In the genomic region with DNA sequence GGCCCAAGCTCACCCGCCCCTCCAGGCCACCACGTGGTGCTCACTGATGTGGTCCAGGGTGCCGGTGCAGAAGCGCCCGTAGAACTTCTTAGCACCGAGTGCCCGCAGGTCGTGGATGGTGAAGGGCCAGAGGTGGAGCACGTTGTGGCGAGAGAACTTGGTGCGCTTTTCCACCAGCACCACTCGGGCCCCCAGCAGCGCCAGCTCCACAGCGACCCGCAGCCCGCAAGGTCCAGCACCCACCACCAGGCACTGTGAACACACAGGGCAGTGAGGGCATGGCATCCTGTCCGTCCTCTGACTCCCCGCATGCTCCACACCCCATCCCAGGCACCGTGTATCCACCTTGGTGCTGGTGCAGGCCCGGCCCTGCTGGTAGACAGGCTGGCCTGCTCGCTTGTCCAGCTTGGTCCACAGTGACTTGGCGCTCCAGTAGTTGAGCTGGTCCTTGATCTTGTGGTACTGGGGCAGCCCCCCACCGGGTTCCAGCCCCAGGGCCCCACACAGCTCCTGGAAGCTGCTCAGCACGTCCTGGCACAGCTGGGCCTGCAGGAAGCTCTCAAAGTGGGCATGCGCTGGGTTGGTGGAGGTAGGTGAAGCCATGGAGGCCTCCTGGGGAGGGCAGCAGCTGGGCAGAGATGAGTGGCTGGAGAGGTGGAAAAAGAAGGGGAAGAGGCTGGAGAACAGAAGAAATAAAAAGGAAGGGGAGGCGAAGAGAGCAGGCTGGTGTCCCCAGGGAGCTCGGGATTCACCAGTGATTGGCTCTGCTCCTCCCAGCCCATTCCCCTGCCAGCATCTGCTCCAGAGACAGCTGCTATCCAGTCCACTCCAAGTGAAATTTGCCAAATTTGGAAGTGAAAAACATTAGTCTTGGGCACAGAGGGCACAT, we compare ENCODE assay signal across 8 cellular contexts. TPM values are rescaled to one million over a fixed set of nuclear protein-coding genes. Genes with fewer than 3 reads are reported as not detected.
A peak's percentile ranks its signal among the peaks of the same experiment; 100 is the strongest.
DNase-seq lines count a peak whose midpoint lies in the region; ATAC-seq, FAIRE-seq and TF ChIP-seq lines count a peak whose summit lies in the region.

No MANE protein-coding gene starts in this region.

- H3K36me3 ChIP-seq in H1 (ENCODE audit: control insufficient read depth in 2 of 4, insufficient read depth in 4 of 4, low read length in 3 of 4), result peaks cover 0 to 20% (median 8%) of the 10 kb centered on the region in 4 experiments; a peak in 5 of 8 replicates

- no peak for TF ChIP-seq RAD21 in H1 (IDR thresholded peaks at IDR 0.05 in 1 of 2, conservative IDR thresholded peaks at IDR 0.05 in 1 of 2; ENCODE audit: low read depth in 2 of 2, low read length in 2 of 2)

- no peak for TF ChIP-seq POLR2A in GM12891 (IDR thresholded peaks at IDR 0.05; ENCODE audit: low read depth, low read length)
- TF ChIP-seq POLR2A in H1 (IDR thresholded peaks at IDR 0.05; ENCODE audit: control extremely low read depth in 1 of 2, low read depth in 2 of 2, low read length in 2 of 2), result no peak

- no peak overlapping the region for H2BK5ac ChIP-seq in H1 (ENCODE audit: low read depth, low read length)

- H4K20me1 ChIP-seq in H1 (replicated peaks in 1 of 2; ENCODE audit: control insufficient read depth in 1 of 2, insufficient read depth in 2 of 2, low read length in 2 of 2), result peaks cover 0 to 2% of the 10 kb centered on the region in 2 experiments

- H2BK120ac ChIP-seq in H1 (replicated peaks; ENCODE audit: low read depth, low read length), result no peak overlapping the region

- no peaks in the 10 kb centered on the region for H3K9me3 ChIP-seq in H1 (ENCODE audit: insufficient read depth in 2 of 2, low read depth in 1 of 2, low read length in 1 of 2)

- no peaks in the 10 kb centered on the region; the same call in 1 of the 2 replicates for H3K79me1 ChIP-seq in H1 (ENCODE audit: low read depth, low read length)

- H3K27ac ChIP-seq in H1 (ENCODE audit: low read depth, low read length), result no peak overlapping the region

- no peak overlapping the region for H3K18ac ChIP-seq in H1 (ENCODE audit: extremely low read depth, low read length)

- no peaks in the 10 kb centered on the region; a peak in 1 of 4 replicates for H3K79me2 ChIP-seq in H1 (ENCODE audit: control insufficient read depth in 1 of 2, insufficient read depth in 2 of 2, low read length in 2 of 2)

- H2AK5ac ChIP-seq in H1 (ENCODE audit: low read depth, low read length), result peak overlapping the region; percentile 17; the same call in 1 of the 2 replicates

- peak overlapping the region; percentile 86 to 87 for H3K4me2 ChIP-seq in H1 (ENCODE audit: insufficient read depth in 1 of 2, low read depth in 2 of 2, low read length in 2 of 2)

- CTCF ChIA-PET in H1 (lab: Charles Lee; ENCODE audit: partially characterized antibody), result interaction anchor here (0.7 to 7.5 kb wide), 4 partner anchors 10 to 241 kb away, joined by 3 to 63 read pairs (median 4); partner anchors contain the start of genes PPIL6 and SMPD2

- H3K9ac ChIP-seq in H1 (replicated peaks in 1 of 4; ENCODE audit: extremely low read depth in 1 of 4, low read depth in 3 of 4, low read length in 3 of 4), result no peak overlapping the region

- TF ChIP-seq EP300 in H1 (IDR thresholded peaks at IDR 0.05; ENCODE audit: borderline replicate concordance in 1 of 2, low read depth in 2 of 2, low read length in 2 of 2), result no peak

- POLR2A ChIA-PET in H1 (lab: Charles Lee; ENCODE audit: partially characterized antibody), result interaction anchor here (7.5 kb wide), 1 partner anchor 12 kb away, joined by 85 read pairs; the partner anchor contains the start of genes PPIL6 and SMPD2

- H3K14ac ChIP-seq in H1 (ENCODE audit: insufficient read length), result no peak overlapping the region

- no peak for DNase-seq in GM12891 (ENCODE audit: insufficient read length, low spot score)
- peak; percentile 81 for DNase-seq in NCI-H345 treated with DMSO at 0.1 percent for 48 hours (lab: John Stamatoyannopoulos, UW; ENCODE audit: unreplicated experiment)
- no peak for DNase-seq in H1 (ENCODE audit: low read depth in 1 of 2, low spot score in 2 of 2)
- DNase-seq in retina, result peak; percentile 58
- DNase-seq in NCI-H2081 treated with DMSO at 0.1 percent for 48 hours (lab: John Stamatoyannopoulos, UW), result no peak
- DNase-seq in NCI-H774 (lab: John Stamatoyannopoulos, UW), result no peak
- no peak for DNase-seq in NAMALWA (ENCODE audit: low spot score)

- no peak overlapping the region for H3K4ac ChIP-seq in H1 (replicated peaks; ENCODE audit: insufficient read length, low read depth, low read length)

- H3K56ac ChIP-seq in H1 (replicated peaks; ENCODE audit: insufficient read length, low read depth, low read length), result no peak overlapping the region

- peak overlapping the region; percentile 72; the same call in 1 of the 2 replicates for H4K8ac ChIP-seq in H1 (ENCODE audit: extremely low read depth, insufficient read depth, low read length)

- H3K27me3 ChIP-seq in H1 (replicated peaks in 1 of 4; ENCODE audit: control insufficient read depth in 3 of 4, extremely low read depth in 1 of 4, insufficient read depth in 3 of 4, low read length in 3 of 4), result no peaks in the 10 kb centered on the region

- H2BK15ac ChIP-seq in H1 (ENCODE audit: low read length), result no peak overlapping the region; the same call in 1 of the 2 replicates

- WGBS in H1 (ENCODE audit: extremely low coverage in 1 of 2, insufficient coverage in 1 of 2, insufficient read length in 1 of 2, insufficient replicate concordance in 2 of 2, low coverage in 1 of 2, low lambda C conversion rate in 2 of 2, missing lambda C conversion rate in 1 of 2), 2 experiments, result 89% methylated on average over 16 of the region's 27 CpGs; no CpG with 5 or more reads in 1 of the 2 experiments

- no peak overlapping the region for H4K5ac ChIP-seq in H1 (ENCODE audit: insufficient read length, low read depth, low read length)

- H3K4me1 ChIP-seq in H1 (replicated peaks in 1 of 4; ENCODE audit: control insufficient read depth in 3 of 4, insufficient read depth in 4 of 4, low read length in 3 of 4), result peaks cover 0 to 16% (median 10%) of the 10 kb centered on the region in 4 experiments; a peak in 6 of 7 replicates

- no peak overlapping the region for H4K91ac ChIP-seq in H1 (replicated peaks; ENCODE audit: insufficient read length, low read length)

- H3K23me2 ChIP-seq in H1 (ENCODE audit: low read depth, low read length), result peaks cover 8% of the 10 kb centered on the region

- H3K4me3 ChIP-seq in H1 (ENCODE audit: extremely low read depth in 1 of 4, insufficient read depth in 2 of 4, low read depth in 3 of 4, low read length in 4 of 4), result peak overlapping the region; percentile 60 to 91 (median 84); a peak in 6 of 8 replicates

- H2BK12ac ChIP-seq in H1 (ENCODE audit: low read depth, low read length), result no peak overlapping the region

- no peak overlapping the region for H2AFZ ChIP-seq in H1 (ENCODE audit: low read length)

- no peak overlapping the region for H3K23ac ChIP-seq in H1 (ENCODE audit: insufficient read length)

- TF ChIP-seq CTCF in H1 (IDR thresholded peaks at IDR 0.05; ENCODE audit: control extremely low read depth in 1 of 3, insufficient read depth in 1 of 3, low read depth in 1 of 3, low read length in 3 of 3), result no peak

- H2BK20ac ChIP-seq in H1 (ENCODE audit: low read length), result no peak overlapping the region

- FAIRE-seq in GM12891 (lab: Jason Lieb, UNC), result peak; percentile 82
- no peak for FAIRE-seq in H1 (lab: Jason Lieb, UNC)

- no peak for ATAC-seq in GM18520 (IDR thresholded peaks at IDR 0.05; ENCODE audit: unreplicated experiment)

RNA-seq across cellular contexts. Expression of gene MICAL1, which starts 1.7 kb away (rescaled TPM):
- 39.9 TPM for polyA plus RNA-seq in GM12891 (2012; ENCODE audit: low read depth, missing spikeins)
- total RNA-seq in H1 (2021; fragmentation: NEBNext Ultra II Directional; extraction: Animal tissue kit (Norgen Biotek cat#: 25700)), result 51.3 and 55.4 TPM in 2 replicates
- polyA plus RNA-seq in H1 (2011; rRNA removed), result 42.5 and 61.9 TPM in 2 replicates
- 64.0 TPM for polyA plus RNA-seq in H1 (2011; cell fraction: cytosol; rRNA removed)
- polyA plus RNA-seq in H1 (2011; cell fraction: nucleus; rRNA removed), result 305 TPM
- polyA plus RNA-seq in H1 (2012, experiment 1 of 2), result 47.2 to 66.8 TPM (median 61.2 TPM) in 4 replicates
- polyA plus RNA-seq in H1 (2012, experiment 2 of 2), result 36.4 TPM
- polyA plus RNA-seq in H1 (2013, experiment 1 of 2), result 34.3 TPM
- polyA plus RNA-seq in H1 (2013, experiment 2 of 2), result 30.6 TPM
- 38.4 and 38.6 TPM in 2 replicates for polyA minus RNA-seq in H1 (2011; rRNA and poly(A)+ RNA removed)
- polyA minus RNA-seq in H1 (2011; cell fraction: cytosol; rRNA and poly(A)+ RNA removed), result 27.2 TPM
- polyA minus RNA-seq in H1 (2011; cell fraction: nucleus; rRNA and poly(A)+ RNA removed), result 63.9 TPM

RNA-seq across cellular contexts. Expression of gene SMPD2, which starts 13.3 kb away (rescaled TPM):
- polyA plus RNA-seq in GM12891 (2012; ENCODE audit: low read depth, missing spikeins), result 7.4 TPM
- total RNA-seq in H1 (2021; fragmentation: NEBNext Ultra II Directional; extraction: Animal tissue kit (Norgen Biotek cat#: 25700)), result 10.5 and 11.5 TPM in 2 replicates
- polyA plus RNA-seq in H1 (2011; rRNA removed), result 15.6 and 17.2 TPM in 2 replicates
- 12.7 TPM for polyA plus RNA-seq in H1 (2011; cell fraction: cytosol; rRNA removed)
- 22.3 TPM for polyA plus RNA-seq in H1 (2011; cell fraction: nucleus; rRNA removed)
- 9.5 to 13.6 TPM (median 12.0 TPM) in 4 replicates for polyA plus RNA-seq in H1 (2012, experiment 1 of 2)
- polyA plus RNA-seq in H1 (2012, experiment 2 of 2), result 18.2 TPM
- polyA plus RNA-seq in H1 (2013, experiment 1 of 2), result 7.7 TPM
- polyA plus RNA-seq in H1 (2013, experiment 2 of 2), result 7.4 TPM
- 19.4 and 23.2 TPM in 2 replicates for polyA minus RNA-seq in H1 (2011; rRNA and poly(A)+ RNA removed)
- polyA minus RNA-seq in H1 (2011; cell fraction: cytosol; rRNA and poly(A)+ RNA removed), result 12.9 TPM
- 29.9 TPM for polyA minus RNA-seq in H1 (2011; cell fraction: nucleus; rRNA and poly(A)+ RNA removed)

RNA-seq across cellular contexts. Expression of gene PPIL6, which starts 13.4 kb away (rescaled TPM):
- 0.21 TPM for polyA plus RNA-seq in GM12891 (2012; ENCODE audit: low read depth, missing spikeins)
- 1.3 and 1.5 TPM in 2 replicates for total RNA-seq in H1 (2021; fragmentation: NEBNext Ultra II Directional; extraction: Animal tissue kit (Norgen Biotek cat#: 25700))
- 0.19 and 0.42 TPM in 2 replicates for polyA plus RNA-seq in H1 (2011; rRNA removed)
- 0.84 TPM for polyA plus RNA-seq in H1 (2011; cell fraction: cytosol; rRNA removed)
- 0.39 TPM for polyA plus RNA-seq in H1 (2011; cell fraction: nucleus; rRNA removed)
- 0.44 to 1.5 TPM (median 0.61 TPM) in 4 replicates for polyA plus RNA-seq in H1 (2012, experiment 1 of 2)
- 0.13 TPM for polyA plus RNA-seq in H1 (2012, experiment 2 of 2)
- polyA plus RNA-seq in H1 (2013, experiment 1 of 2), result 0.55 TPM
- polyA plus RNA-seq in H1 (2013, experiment 2 of 2), result 0.40 TPM
- 1.1 TPM in 1 of 2 replicates, not detected in the other for polyA minus RNA-seq in H1 (2011; rRNA and poly(A)+ RNA removed)
- not detected for polyA minus RNA-seq in H1 (2011; cell fraction: cytosol; rRNA and poly(A)+ RNA removed)
- polyA minus RNA-seq in H1 (2011; cell fraction: nucleus; rRNA and poly(A)+ RNA removed), result 1.9 TPM

RNA-seq across cellular contexts. Expression of gene ZBTB24, which starts 29.2 kb away (rescaled TPM):
- 5.2 TPM for polyA plus RNA-seq in GM12891 (2012; ENCODE audit: low read depth, missing spikeins)
- total RNA-seq in H1 (2021; fragmentation: NEBNext Ultra II Directional; extraction: Animal tissue kit (Norgen Biotek cat#: 25700)), result 20.5 and 21.0 TPM in 2 replicates
- polyA plus RNA-seq in H1 (2011; rRNA removed), result 5.9 and 7.5 TPM in 2 replicates
- 7.7 TPM for polyA plus RNA-seq in H1 (2011; cell fraction: cytosol; rRNA removed)
- 6.5 TPM for polyA plus RNA-seq in H1 (2011; cell fraction: nucleus; rRNA removed)
- 8.0 to 12.5 TPM (median 9.3 TPM) in 4 replicates for polyA plus RNA-seq in H1 (2012, experiment 1 of 2)
- polyA plus RNA-seq in H1 (2012, experiment 2 of 2), result 1.4 TPM
- 10.2 TPM for polyA plus RNA-seq in H1 (2013, experiment 1 of 2)
- polyA plus RNA-seq in H1 (2013, experiment 2 of 2), result 9.3 TPM
- polyA minus RNA-seq in H1 (2011; rRNA and poly(A)+ RNA removed), result 17.3 and 22.3 TPM in 2 replicates
- polyA minus RNA-seq in H1 (2011; cell fraction: cytosol; rRNA and poly(A)+ RNA removed), result 12.2 TPM
- 14.7 TPM for polyA minus RNA-seq in H1 (2011; cell fraction: nucleus; rRNA and poly(A)+ RNA removed)

Comparison
In these comparisons a context has a peak if more than half of its experiments do, and no peak if none do; other contexts are left out.
1. DNase-seq: peak in NCI-H345 treated with DMSO at 0.1 percent for 48 hours (single experiment) and retina (single experiment); none in GM12891 (single experiment), H1 (0 of 2), NCI-H2081 treated with DMSO at 0.1 percent for 48 hours (single experiment), NCI-H774 (single experiment) and NAMALWA (single experiment).